34 cellular contexts compared by ENCODE assay signal in genomic region chr7:23619141-23619540, GRCh38. TPM values are rescaled to one million over a fixed set of nuclear protein-coding genes. Genes with fewer than 3 reads are reported as not detected.
DNase-seq lines count a peak whose midpoint lies in the region; ATAC-seq, FAIRE-seq and TF ChIP-seq lines count a peak whose summit lies in the region.
"Had no signal": no experiment of that assay in that cellular context is flagged by ENCODE, and none has a peak within 500 bp of the region (broad histone marks: within the 10 kb centered on the region; RNA-seq: fewer than 3 reads in every experiment).

No MANE protein-coding gene starts in this region.

- TF ChIP-seq EP300 in K562 (IDR thresholded peaks at IDR 0.05; ENCODE audit: low read length), result no peak

- TF ChIP-seq CTCF in K562 (IDR thresholded peaks at IDR 0.05 in 2 of 3, conservative IDR thresholded peaks at IDR 0.05 in 1 of 3; ENCODE audit: insufficient read depth in 2 of 3, low read depth in 1 of 3, low read length in 3 of 3), result no peak
- no peak for TF ChIP-seq CTCF in endothelial cell (IDR thresholded peaks at IDR 0.05; ENCODE audit: unreplicated experiment)

- H3K27ac ChIP-seq in SJCRH30, result peak overlapping the region; percentile 51
- H3K27ac ChIP-seq in K562 (ENCODE audit: extremely low read depth, low read depth, low read length), result no peak overlapping the region
- H3K27ac ChIP-seq: 22Rv1; A549; BLaER1; BLaER1 treated with 17β-estradiol and CSF1 and Interleukin-3, amounts not matched to agents 10 nM and 100 nM; C4-2B had no signal

- peaks cover 41% of the 10 kb centered on the region for H3K36me3 Mint-ChIP-seq in endothelial cell (ENCODE audit: low read depth, unreplicated experiment)

- in situ Hi-C loops in K562 (cut with MboI), result no loop called here

- no peak overlapping the region for H3K4me2 ChIP-seq in K562 (ENCODE audit: insufficient read depth, low read length)
- H3K4me2 ChIP-seq: A549; BLaER1; BLaER1 treated with 17β-estradiol and CSF1 and Interleukin-3, amounts not matched to agents 10 nM and 100 nM had no signal

- H3K27me3 ChIP-seq in SJCRH30 (no peaks in the 10 kb centered on the region), K562 (ENCODE audit: control insufficient read depth in 2 of 2, insufficient read depth in 2 of 2, low read length in 2 of 2) (no peaks in the 10 kb centered on the region)
- H3K27me3 ChIP-seq: BE2C; BLaER1; BLaER1 treated with 17β-estradiol and CSF1 and Interleukin-3, amounts not matched to agents 10 nM and 100 nM had no signal

- H3K9me1 ChIP-seq in K562 (ENCODE audit: control insufficient read depth, insufficient read depth, low read length), result no peaks in the 10 kb centered on the region

- no peak for DNase-seq in SJCRH30
- no peak for DNase-seq in K562 (ENCODE audit: extremely low read depth in 1 of 4, low spot score in 3 of 4)
- no peak for DNase-seq in endothelial cell (ENCODE audit: low spot score)
- no peak for DNase-seq in activated gamma-delta T cell treated with Interleukin-2 at 50 U/mL for 16 hours
- DNase-seq in DMS79 (lab: John Stamatoyannopoulos, UW), result no peak
- no peak for DNase-seq in NCI-H1436 (lab: John Stamatoyannopoulos, UW)
- DNase-seq: 8988T; ACHN; AML-193; BE2C; C1 segment of cervical spinal cord; Caco-2; Calu3; CD4-positive, alpha-beta memory T cell; CD4-positive, alpha-beta T cell; CD4-positive, CD25-positive, alpha-beta regulatory T cell; CD8-positive, alpha-beta memory T cell; CD8-positive, alpha-beta T cell; COR-L47; DMS 273 treated with DMSO at 0.1 percent for 48 hours; DMS153; DMS53; DMS79 treated with DMSO at 0.1 percent for 48 hours; DND-41; EL had no signal

- H3K4me3 ChIP-seq in SJCRH30 (no peak overlapping the region), K562 (no peak overlapping the region)
- H3K4me3 ChIP-seq: A549; BLaER1; BLaER1 treated with 17β-estradiol and CSF1 and Interleukin-3, amounts not matched to agents 10 nM and 100 nM had no signal

- no peaks in the 10 kb centered on the region for H3K79me2 ChIP-seq in K562 (ENCODE audit: control insufficient read depth, insufficient read depth, low read length)

- no peak overlapping the region for H3K27ac Mint-ChIP-seq in endothelial cell (ENCODE audit: unreplicated experiment)
- H3K27ac Mint-ChIP-seq: B cell; CD14-positive monocyte; CD4-positive, alpha-beta memory T cell; CD4-positive, alpha-beta T cell; CD4-positive, CD25-positive, alpha-beta regulatory T cell; CD8-positive, alpha-beta memory T cell; CD8-positive, alpha-beta T cell had no signal

- no peaks in the 10 kb centered on the region for H3K4me1 Mint-ChIP-seq in endothelial cell (ENCODE audit: unreplicated experiment)
- H3K4me1 Mint-ChIP-seq: B cell had no signal

- no peaks in the 10 kb centered on the region for H3K9me3 Mint-ChIP-seq in endothelial cell (ENCODE audit: unreplicated experiment)

- intact Hi-C loops in K562 (cut with micrococcal nuclease), result no loop called here

- POLR2A ChIA-PET in K562 (lab: Yijun Ruan, JAX), result no interaction called here

- no peak for ATAC-seq in K562
- ATAC-seq: A549; CD8-positive, alpha-beta T cell had no signal

- TF ChIP-seq POLR2A in K562 (conservative IDR thresholded peaks at IDR 0.05), result no peak

- TF ChIP-seq RAD21 in K562 (CRISPR knock-in tag; conservative IDR thresholded peaks at IDR 0.05 in 1 of 2, IDR thresholded peaks at IDR 0.05 in 1 of 2), result no peak

- WGBS in K562 (ENCODE audit: insufficient coverage, low coverage, missing lambda C conversion rate), result 86% methylated on average over 4 of the region's 4 CpGs

- H3K4me1 ChIP-seq in SJCRH30, result peaks cover 13% of the 10 kb centered on the region
- no peaks in the 10 kb centered on the region for H3K4me1 ChIP-seq in K562 (replicated peaks in 1 of 2; ENCODE audit: control insufficient read depth in 2 of 2, insufficient read depth in 2 of 2, low read length in 2 of 2)
- H3K4me1 ChIP-seq: A549, BE2C, BLaER1, Caco-2 had no signal

- H3K36me3 ChIP-seq in SJCRH30 (peaks cover 11% of the 10 kb centered on the region), K562 (ENCODE audit: control insufficient read depth, insufficient read depth, low read length) (no peaks in the 10 kb centered on the region)
- H3K36me3 ChIP-seq: BE2C had no signal

- CTCF ChIA-PET in K562 (lab: Yijun Ruan, JAX; ENCODE audit: low intra/inter-chr PET ratio), result no interaction called here

- no peaks in the 10 kb centered on the region for H3K27me3 Mint-ChIP-seq in endothelial cell (ENCODE audit: unreplicated experiment)
- H3K27me3 Mint-ChIP-seq: B cell; CD4-positive, alpha-beta memory T cell; CD4-positive, alpha-beta T cell; CD4-positive, CD25-positive, alpha-beta regulatory T cell; CD8-positive, alpha-beta memory T cell had no signal

- FAIRE-seq in K562 (lab: Jason Lieb, UNC), result no peak
- FAIRE-seq: A204.1, A549, D721Med had no signal

- peak overlapping the region; percentile 29 for H3K4me3 Mint-ChIP-seq in endothelial cell (ENCODE audit: unreplicated experiment)
- H3K4me3 Mint-ChIP-seq: B cell; CD14-positive monocyte; CD4-positive, alpha-beta memory T cell; CD4-positive, alpha-beta T cell; CD4-positive, CD25-positive, alpha-beta regulatory T cell; CD8-positive, alpha-beta memory T cell; CD8-positive, alpha-beta T cell had no signal

- H2AFZ ChIP-seq in K562 (ENCODE audit: low read depth, low read length), result no peak overlapping the region

- no peaks in the 10 kb centered on the region for H4K20me1 ChIP-seq in K562 (replicated peaks; ENCODE audit: control insufficient read depth, insufficient read depth, low read length)
- H4K20me1 ChIP-seq: BLaER1; BLaER1 treated with 17β-estradiol and CSF1 and Interleukin-3, amounts not matched to agents 10 nM and 100 nM had no signal

- H3K9me3 ChIP-seq in SJCRH30 (replicated peaks) (peaks cover 24% of the 10 kb centered on the region; the same call in 1 of the 2 replicates), K562 (replicated peaks; ENCODE audit: control insufficient read depth, insufficient read depth, low read depth, low read length) (no peaks in the 10 kb centered on the region)
- H3K9me3 ChIP-seq: BE2C had no signal

- no TSS peak for BruUV-seq in K562 (replicated peaks; lab: Mats Ljungman, UMichigan)

- no peak overlapping the region for H3K9ac ChIP-seq in K562 (ENCODE audit: insufficient read depth in 1 of 2, low read depth in 2 of 2, low read length in 2 of 2)
- H3K9ac ChIP-seq: BLaER1; BLaER1 treated with 17β-estradiol and CSF1 and Interleukin-3, amounts not matched to agents 10 nM and 100 nM had no signal

TF ChIP-seq in K562, 482 proteins besides CTCF, POLR2A, EP300 and RAD21:
- TF ChIP-seq EP400 (IDR thresholded peaks at IDR 0.05) (no peak), NR3C1 (CRISPR knock-in tag; IDR thresholded peaks at IDR 0.05) (no peak), ZNF41 (CRISPR knock-in tag; conservative IDR thresholded peaks at IDR 0.05) (peak; percentile 95), CREM (IDR thresholded peaks at IDR 0.05; ENCODE audit: low read depth) (no peak)
TF ChIP-seq in K562: peak in this region for 1.

RNA-seq across cellular contexts. Expression of gene CCDC126, which starts 22.0 kb away (rescaled TPM):
- 14.7 and 15.0 TPM in 2 replicates for total RNA-seq in SJCRH30 (2014; rRNA removed; shearing (Covaris generic))
- total RNA-seq in K562 (2011; cell fraction: chromatin; rRNA removed; ENCODE audit: low replicate concordance), result 6.0 and 13.2 TPM in 2 replicates
- 5.0 and 5.3 TPM in 2 replicates for total RNA-seq in K562 (2011; cell fraction: nucleolus; rRNA removed)
- 6.1 and 10.1 TPM in 2 replicates for total RNA-seq in K562 (2011; cell fraction: nucleoplasm; rRNA removed)
- 3.0 and 6.5 TPM in 2 replicates for total RNA-seq in K562 (2014; rRNA removed)
- 5.8 and 6.4 TPM in 2 replicates for total RNA-seq in K562 (2014; rRNA removed; fragmentation: Illumina TruSeq; extraction: Trizol)
- 6.1 and 7.5 TPM in 2 replicates for total RNA-seq in K562 (2015; rRNA removed; fragmentation: Illumina TruSeq; extraction: Trizol)
- total RNA-seq in K562 (2021), result 5.2 TPM in 2 replicates
- 3.1 and 3.6 TPM in 2 replicates for polyA plus RNA-seq in K562 (2011; rRNA removed)
- 1.6 and 2.4 TPM in 2 replicates for polyA plus RNA-seq in K562 (2011; cell fraction: cytosol; rRNA removed)
- 2.7 TPM in 2 replicates for polyA plus RNA-seq in K562 (2011; cell fraction: nucleus; rRNA removed)
- polyA plus RNA-seq in K562 (2012), result 3.8 and 4.3 TPM in 2 replicates
- 4.5 and 4.7 TPM in 2 replicates for polyA plus RNA-seq in K562 (2014; fragmentation: Illumina TruSeq; extraction: Trizol)
- 10 to 100 TPM; 14.3 to 16.2 TPM for polyA plus RNA-seq in K562 (2014; fragmentation: Nextera tagmentation; extraction: Ambion mirVana)
- 3.9 and 4.3 TPM in 2 replicates for polyA plus RNA-seq in K562 (2014; rRNA removed)
- polyA minus RNA-seq in K562 (2011; rRNA and poly(A)+ RNA removed), result 8.1 and 9.8 TPM in 2 replicates
- polyA minus RNA-seq in K562 (2011; cell fraction: cytosol; rRNA and poly(A)+ RNA removed), result 2.3 and 3.3 TPM in 2 replicates
- polyA minus RNA-seq in K562 (2011; cell fraction: nucleus; rRNA and poly(A)+ RNA removed), result 3.8 and 5.1 TPM in 2 replicates
- 10.2 TPM for total RNA-seq in endothelial cell (ENCODE audit: unreplicated experiment)
